In the genomic region with DNA sequence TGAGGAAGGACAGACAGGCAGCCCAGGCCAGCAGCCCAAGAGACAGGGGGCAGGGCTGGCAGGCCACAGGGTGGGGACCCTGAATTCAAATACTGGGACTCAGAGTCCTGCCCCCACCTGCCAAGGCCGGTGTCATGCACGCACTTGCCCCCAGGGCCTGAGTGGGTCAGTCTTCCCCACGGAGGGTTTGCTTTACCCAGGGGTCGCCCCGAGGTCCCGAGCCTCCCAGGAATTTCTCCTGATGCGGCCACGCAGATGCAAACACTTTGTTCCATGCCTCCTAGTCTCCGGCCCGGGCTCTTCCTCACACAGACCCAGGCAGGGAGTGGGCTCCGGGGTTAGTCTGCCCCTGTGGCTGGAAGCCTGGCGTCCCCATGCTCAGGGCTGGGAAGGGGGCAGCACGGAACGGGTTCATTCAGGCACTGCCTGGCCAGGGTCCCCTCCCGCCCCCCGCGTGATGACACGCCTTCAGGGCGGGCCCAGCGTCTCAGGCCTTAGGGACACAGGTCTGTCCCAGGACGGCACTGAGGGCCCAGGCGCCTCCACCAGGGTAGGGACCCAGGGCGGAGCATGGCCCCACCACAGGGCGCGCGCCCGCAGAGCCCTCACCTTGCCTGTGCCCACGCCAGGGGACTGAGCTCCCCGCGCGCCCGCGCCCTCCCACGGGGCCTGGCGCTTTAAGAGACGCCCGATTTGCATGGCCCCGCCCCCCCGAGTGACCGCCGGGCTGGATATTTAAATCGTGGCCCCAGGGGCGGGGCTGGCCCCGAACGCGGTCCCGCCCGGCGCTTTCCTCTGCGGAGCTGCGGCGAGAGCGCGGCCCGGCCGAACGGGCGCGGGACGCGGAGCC, we compare ENCODE assay signal across 8 cellular contexts. TPM values are rescaled to one million over a fixed set of nuclear protein-coding genes. Genes with fewer than 3 reads are reported as not detected.
DNase-seq lines count a peak whose midpoint lies in the region; ATAC-seq and TF ChIP-seq lines count a peak whose summit lies in the region.

A gene (plus strand): TSS at position 763 of the 850 bp plus-strand sequence. CDS start 220 bp downstream, outside the sequence.

- H3K36me3 ChIP-seq in mesodermal cell (ENCODE audit: control insufficient read depth, insufficient read depth, low read length): no peaks in the 10 kb centered on the region

- no peak for TF ChIP-seq CTCF in endothelial cell (IDR thresholded peaks at IDR 0.05; ENCODE audit: unreplicated experiment)

- H3K9me3 ChIP-seq in mesodermal cell (ENCODE audit: control insufficient read depth, low read length): no peaks in the 10 kb centered on the region

- WGBS in mesodermal cell (ENCODE audit: insufficient coverage in 2 of 2), 2 experiments: 6 to 7% methylated on average over 37 to 55 of the region's 61 CpGs

- H3K4me3 Mint-ChIP-seq in endothelial cell (ENCODE audit: unreplicated experiment): peak within 1 kb of the TSS; percentile 24

- peaks cover 10% of the 10 kb centered on the region for H3K36me3 Mint-ChIP-seq in endothelial cell (ENCODE audit: low read depth, unreplicated experiment)

- no peaks in the 10 kb centered on the region for H3K9me3 Mint-ChIP-seq in endothelial cell (ENCODE audit: unreplicated experiment)

- H3K27ac Mint-ChIP-seq in endothelial cell (ENCODE audit: unreplicated experiment): peak within 1 kb of the TSS; percentile 19

- DNase-seq in NCI-H460 (ENCODE audit: extremely low read depth, low read depth) (peak; percentile 69), endothelial cell (ENCODE audit: low spot score) (peak; percentile 77)
- peak; percentile 81 for DNase-seq in activated CD8-positive, alpha-beta memory T cell treated with anti-CD3 and anti-CD28 coated beads, Interleukin-2, amount 50 U/mL, for 48 hours
- DNase-seq in stimulated activated CD8-positive, alpha-beta memory T cell treated with anti-CD3 and anti-CD28 coated beads, Interleukin-4, amount 100 ng/mL, for 4 hours (ENCODE audit: low read depth in 2 of 2, low spot score in 1 of 2): peak; percentile 19 to 39

- peaks cover 19% of the 10 kb centered on the region for H3K27me3 Mint-ChIP-seq in endothelial cell (ENCODE audit: unreplicated experiment)

- peaks cover 3% of the 10 kb centered on the region for H3K4me1 Mint-ChIP-seq in endothelial cell (ENCODE audit: unreplicated experiment)

- no peak within 1 kb of the TSS for H3K27ac ChIP-seq in mesodermal cell (ENCODE audit: low read depth, low read length, severe bottlenecking)

- peak within 1 kb of the TSS; percentile 45 for H3K4me3 ChIP-seq in mesodermal cell (ENCODE audit: extremely low read depth, insufficient read depth, low read length, poor library complexity, severe bottlenecking)

- no peaks in the 10 kb centered on the region for H3K4me1 ChIP-seq in mesodermal cell (ENCODE audit: control insufficient read depth, insufficient read depth, low read length, poor library complexity, severe bottlenecking)

- peak; percentile 38 for ATAC-seq in GM19324 (IDR thresholded peaks at IDR 0.05; ENCODE audit: low FRiP score, unreplicated experiment)
- ATAC-seq in GM18861 (IDR thresholded peaks at IDR 0.05; ENCODE audit: unreplicated experiment): no peak
- ATAC-seq in GM21367 (IDR thresholded peaks at IDR 0.05; ENCODE audit: unreplicated experiment): no peak

RNA-seq across cellular contexts. Expression of the gene that starts here (rescaled TPM):
- total RNA-seq in NCI-H460 (2014; rRNA removed; shearing (Covaris generic)): 0.77 and 1.2 TPM in 2 replicates
- 0.22 and 2.4 TPM in 2 replicates for polyA plus RNA-seq in NCI-H460 (2014; cell fraction: nucleus; rRNA removed)
- 2.3 TPM for total RNA-seq in endothelial cell (ENCODE audit: unreplicated experiment)
- polyA plus RNA-seq in mesodermal cell (2013, experiment 1 of 2): 2.2 TPM
- 1.6 TPM for polyA plus RNA-seq in mesodermal cell (2013, experiment 2 of 2)

Comparison
In these comparisons a context has a peak if more than half of its experiments do, and no peak if none do; other contexts are left out.
1. DNase-seq: peak in every context shown above with its lines; median percentile 81 in activated CD8-positive, alpha-beta memory T cell treated with anti-CD3 and anti-CD28 coated beads, Interleukin-2, amount 50 U/mL, for 48 hours; 77 in endothelial cell; 69 in NCI-H460; 29 in stimulated activated CD8-positive, alpha-beta memory T cell treated with anti-CD3 and anti-CD28 coated beads, Interleukin-4, amount 100 ng/mL, for 4 hours.